8 cellular contexts compared by ENCODE assay signal in genomic region chr10:45726703-45727420, GRCh38. TPM values are rescaled to one million over a fixed set of nuclear protein-coding genes. Genes with fewer than 3 reads are reported as not detected.
A peak's percentile ranks its signal among the peaks of the same experiment; 100 is the strongest.
DNase-seq lines count a peak whose midpoint lies in the region; ATAC-seq and TF ChIP-seq lines count a peak whose summit lies in the region.
"Not testable (repeated sequence)": the region's sequence is repeated elsewhere in the genome, so short reads cannot be mapped to it uniquely, and the experiment has no call there.

WASHC2C (plus strand) TSS chr10:45727266; CDS start chr10:45727318, 52 bp downstream.

- H3K9me3 Mint-ChIP-seq in progenitor cell of endocrine pancreas (ENCODE audit: low read depth) = not testable (repeated sequence)

- not testable (repeated sequence) for H3K4me1 Mint-ChIP-seq in progenitor cell of endocrine pancreas (ENCODE audit: low read depth)

- intact Hi-C loops in ascending aorta (cut with DNase I) = loop anchor here (10.0 kb wide), 1 partner anchor 52 kb away; the partner anchor contains the start of gene ZFAND4
- intact Hi-C loops in left ventricle myocardium superior (cut with micrococcal nuclease) = not testable (repeated sequence)

- ATAC-seq in GM18505 (IDR thresholded peaks at IDR 0.05; ENCODE audit: unreplicated experiment) = peak; percentile 91
- ATAC-seq in HG02938 (IDR thresholded peaks at IDR 0.05; ENCODE audit: unreplicated experiment) = peak; percentile 90
- ATAC-seq in left ventricle myocardium superior = peak; percentile 98
- peak; percentile 96 to 98 for ATAC-seq in upper lobe of left lung (ENCODE audit: low FRiP score in 2 of 2)

- H3K27ac Mint-ChIP-seq in progenitor cell of endocrine pancreas = peak within 1 kb of the TSS; percentile 99

- H3K27me3 Mint-ChIP-seq in progenitor cell of endocrine pancreas = not testable (repeated sequence)

- H3K36me3 Mint-ChIP-seq in progenitor cell of endocrine pancreas (ENCODE audit: insufficient read depth) = not testable (repeated sequence)

- not testable (repeated sequence) for H3K9me3 ChIP-seq in ascending aorta, upper lobe of left lung

- DNase-seq in NCI-H187 treated with DMSO at 0.1 percent for 48 hours (lab: John Stamatoyannopoulos, UW) = peak; percentile 0
- DNase-seq in T-helper 9 cell = peak; percentile 100
- DNase-seq in ascending aorta (ENCODE audit: low spot score in 2 of 2) = peak; percentile 71 to 96
- peak; percentile 96 for DNase-seq in left ventricle myocardium superior
- peak; percentile 96 for DNase-seq in progenitor cell of endocrine pancreas (ENCODE audit: low spot score, unreplicated experiment)
- DNase-seq in upper lobe of left lung = peak; percentile 88 to 96

- 0 to 2% methylated on average over 8 to 33 of the region's 49 CpGs for WGBS in upper lobe of left lung, 2 donors

- TF ChIP-seq EP300 in upper lobe of left lung (IDR thresholded peaks at IDR 0.05) = peak in 1 of 4 donors; percentile 52

- TF ChIP-seq POLR2A in GM18505 (IDR thresholded peaks at IDR 0.05; ENCODE audit: borderline replicate concordance, extremely low read depth, insufficient read depth, insufficient read length) = peak; percentile 74
- TF ChIP-seq POLR2A in upper lobe of left lung (IDR thresholded peaks at IDR 0.05) = peak in 2 of 4 donors; percentile 72

- not testable (repeated sequence) for H3K4me1 ChIP-seq in ascending aorta
- H3K4me1 ChIP-seq in upper lobe of left lung = peaks cover 0 to 11% (median 3%) of the 10 kb centered on the region in 4 donors

- peak within 1 kb of the TSS; percentile 82 for H3K4me3 Mint-ChIP-seq in progenitor cell of endocrine pancreas (ENCODE audit: low read depth)

- H3K4me3 ChIP-seq in ascending aorta (peak within 1 kb of the TSS; percentile 65 to 81), upper lobe of left lung (peak within 1 kb of the TSS; percentile 67 to 90 (median 78))

- not testable (repeated sequence) for H3K27me3 ChIP-seq in ascending aorta, upper lobe of left lung

- H3K36me3 ChIP-seq in ascending aorta, upper lobe of left lung: not testable (repeated sequence)

- H3K27ac ChIP-seq in ascending aorta (peak within 1 kb of the TSS; percentile 64 to 72), upper lobe of left lung (peak within 1 kb of the TSS; percentile 81 to 96 (median 86))

- TF ChIP-seq CTCF in ascending aorta (IDR thresholded peaks at IDR 0.05); progenitor cell of endocrine pancreas (IDR thresholded peaks at IDR 0.05; ENCODE audit: unreplicated experiment); upper lobe of left lung (IDR thresholded peaks at IDR 0.05): not testable (repeated sequence)

RNA-seq across cellular contexts. Expression of gene WASHC2C, which starts in this region (rescaled TPM):
- total RNA-seq in ascending aorta (47.7 TPM), left ventricle myocardium superior (33.3 TPM), progenitor cell of endocrine pancreas (51.8 and 61.0 TPM in 2 replicates), upper lobe of left lung (10 to 100 TPM; 28.0 to 73.3 (median 44.2) TPM)

Comparison
In these comparisons a context has a peak if more than half of its experiments do, and no peak if none do; other contexts are left out.
1. Peak in every context shown above with its lines: DNase-seq, ATAC-seq, H3K4me3 ChIP-seq and H3K27ac ChIP-seq.
2. DNase-seq: peak in every context shown above with its lines; median percentile 100 in T-helper 9 cell; 96 in left ventricle myocardium superior; 96 in progenitor cell of endocrine pancreas; 92 in upper lobe of left lung; 84 in ascending aorta; 0 in NCI-H187 treated with DMSO at 0.1 percent for 48 hours.